11 cellular contexts compared by ENCODE assay signal in genomic region chr2:113142290-113142689, GRCh38. TPM values are rescaled to one million over a fixed set of nuclear protein-coding genes. Genes with fewer than 3 reads are reported as not detected.
"Had no signal": no experiment of that assay in that cellular context is flagged by ENCODE, and none has a peak within 500 bp of the region (broad histone marks: within the 10 kb centered on the region; RNA-seq: fewer than 3 reads in every experiment).

No MANE protein-coding gene starts in this region.

- ATAC-seq: GM23338, HCT116 had no signal

- H3K4me2 ChIP-seq: GM23338 had no signal

- H3K9me3 ChIP-seq: HAP-1 had no signal

- H2AFZ ChIP-seq: GM23248 had no signal

- FAIRE-seq: H1, H54 had no signal

- H3K4me3 ChIP-seq: GM23248, GM23338, HAP-1 had no signal

- H3K27ac ChIP-seq: GM23248 had no signal

- H3K36me3 ChIP-seq: HAP-1 had no signal

- DNase-seq: GM23248, GOT3, H7, H9, HCEC 1CT, HFFc6 had no signal

- H3K9ac ChIP-seq: GM23248 had no signal

- H3K4me1 ChIP-seq: HAP-1 had no signal

RNA-seq across cellular contexts. Expression of gene IL1RN, which starts 14.9 kb away (rescaled TPM):
- total RNA-seq: GM23248, GM23338, H1, H7, H9, HFFc6 had no signal
- polyA plus RNA-seq: GM23248, GM23338, H1 had no signal
